ENCODE assay signal across 9 cellular contexts in the genomic region with DNA sequence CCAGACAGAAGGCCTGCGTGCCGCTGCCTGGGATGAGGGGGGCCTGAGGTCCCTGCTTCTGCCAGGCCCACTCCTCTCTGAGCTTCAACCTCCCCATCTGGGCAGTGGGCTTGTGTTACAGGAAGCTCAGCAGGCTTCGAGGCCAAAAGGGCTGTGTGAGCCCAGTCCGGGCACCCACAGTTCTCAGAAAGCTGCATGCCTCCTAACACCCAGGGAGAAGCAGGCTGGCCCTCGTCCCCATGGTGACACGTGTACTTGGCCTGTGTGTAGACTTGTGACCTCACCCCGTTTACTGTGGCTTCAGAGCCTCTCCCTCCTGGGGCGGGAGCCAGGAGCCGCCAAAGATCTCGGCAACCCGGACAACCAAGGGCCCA. TPM values are rescaled to one million over a fixed set of nuclear protein-coding genes. Genes with fewer than 3 reads are reported as not detected.
A peak's percentile ranks its signal among the peaks of the same experiment; 100 is the strongest.
DNase-seq lines count a peak whose midpoint lies in the region; FAIRE-seq and TF ChIP-seq lines count a peak whose summit lies in the region.
"Had no signal": no experiment of that assay in that cellular context is flagged by ENCODE, and none has a peak within 500 bp of the region (broad histone marks: within the 10 kb centered on the region; RNA-seq: fewer than 3 reads in every experiment).

No MANE protein-coding gene starts in this region.

- TF ChIP-seq CTCF in AG10803 (conservative IDR thresholded peaks at IDR 0.05; ENCODE audit: low read length) (no peak), choroid plexus epithelial cell (conservative IDR thresholded peaks at IDR 0.05; ENCODE audit: low read depth, low read length) (no peak), MM.1S (IDR thresholded peaks at IDR 0.05; ENCODE audit: low read length) (no peak)

- H3K27me3 ChIP-seq in mucosa of stomach (ENCODE audit: control insufficient read depth, insufficient read depth, low read length) (no peaks in the 10 kb centered on the region), MM.1S (replicated peaks; ENCODE audit: insufficient read depth, low read length) (peaks cover 74% of the 10 kb centered on the region)

- TF ChIP-seq POLR2A in GM12892 (IDR thresholded peaks at IDR 0.05; ENCODE audit: low read depth, low read length): no peak

- H3K36me3 ChIP-seq in mucosa of stomach (ENCODE audit: control insufficient read depth, insufficient read depth, low read length): no peaks in the 10 kb centered on the region
- no peaks in the 10 kb centered on the region for H3K36me3 ChIP-seq in MM.1S (replicated peaks; ENCODE audit: insufficient read depth, low read length)

- H3K79me2 ChIP-seq in MM.1S (ENCODE audit: low read length): no peaks in the 10 kb centered on the region

- peaks cover 33% of the 10 kb centered on the region for H3K4me1 ChIP-seq in mucosa of stomach (ENCODE audit: control insufficient read depth, insufficient read depth, low read length)
- H3K4me1 ChIP-seq in MM.1S (ENCODE audit: low read length): no peaks in the 10 kb centered on the region

- no peaks in the 10 kb centered on the region for H3K9me2 ChIP-seq in MM.1S (replicated peaks; ENCODE audit: insufficient read depth, low read length)

- H3K9ac ChIP-seq in mucosa of stomach (ENCODE audit: low read length): peak overlapping the region; percentile 69
- no peak overlapping the region for H3K9ac ChIP-seq in MM.1S (ENCODE audit: low read length)

- DNase-seq in AG10803 (ENCODE audit: low read depth) (peak; percentile 84), LoVo (ENCODE audit: low spot score) (peak; percentile 42), choroid plexus epithelial cell (ENCODE audit: low read depth) (peak; percentile 19), GM12892 (ENCODE audit: insufficient read length) (no peak), NOMO-1 treated with DMSO at 0.1 percent for 48 hours (lab: John Stamatoyannopoulos, UW; ENCODE audit: unreplicated experiment) (no peak), MM.1S (no peak)
- DNase-seq in stimulated activated CD4-positive, alpha-beta T cell treated with anti-CD3 and anti-CD28 coated beads, Interleukin-4, amount 100 ng/mL, for 1 hour: no peak

- H4K20me1 ChIP-seq in MM.1S (ENCODE audit: insufficient read depth, low read length): no peaks in the 10 kb centered on the region

- no peaks in the 10 kb centered on the region for H3K9me3 ChIP-seq in mucosa of stomach (ENCODE audit: control insufficient read depth, low read length)
- H3K9me3 ChIP-seq in MM.1S (replicated peaks; ENCODE audit: insufficient read depth, low read length): no peaks in the 10 kb centered on the region

- no peak overlapping the region for H2AFZ ChIP-seq in MM.1S (ENCODE audit: low read length)

- no peak overlapping the region for H3K27ac ChIP-seq in MM.1S (ENCODE audit: low read length)
- H3K27ac ChIP-seq: epithelial cell of prostate had no signal

- FAIRE-seq in GM12892 (lab: Jason Lieb, UNC): no peak

- H3K4me2 ChIP-seq in MM.1S (ENCODE audit: low read depth, low read length): no peak overlapping the region

- H3K4me3 ChIP-seq in AG10803 (ENCODE audit: low read length) (no peak overlapping the region), choroid plexus epithelial cell (ENCODE audit: low read depth, low read length) (no peak overlapping the region), mucosa of stomach (ENCODE audit: low read length) (no peak overlapping the region), MM.1S (ENCODE audit: low read length) (no peak overlapping the region)

- H3F3A ChIP-seq in MM.1S (ENCODE audit: insufficient read depth, low read length): no peaks in the 10 kb centered on the region

RNA-seq across cellular contexts. Expression of gene GRIFIN, which starts 2.2 kb away (rescaled TPM):
- not detected for polyA plus RNA-seq in GM12892 (2012; ENCODE audit: missing spikeins)

RNA-seq across cellular contexts. Expression of gene LFNG, which starts 41.2 kb away (rescaled TPM):
- 0.17 TPM for polyA plus RNA-seq in GM12892 (2012; ENCODE audit: missing spikeins)

Comparison
In these comparisons a context has a peak if more than half of its experiments do, and no peak if none do; other contexts are left out.
1. DNase-seq: peak in AG10803 (single experiment), LoVo (single experiment) and choroid plexus epithelial cell (single experiment); none in GM12892 (single experiment), stimulated activated CD4-positive, alpha-beta T cell treated with anti-CD3 and anti-CD28 coated beads, Interleukin-4, amount 100 ng/mL, for 1 hour (single experiment), NOMO-1 treated with DMSO at 0.1 percent for 48 hours (single experiment) and MM.1S (single experiment).